ENCODE assay signal across 9 cellular contexts in genomic region chr15:90560229-90560771, GRCh38. TPM values are rescaled to one million over a fixed set of nuclear protein-coding genes. Genes with fewer than 3 reads are reported as not detected.
DNase-seq lines count a peak whose midpoint lies in the region; ATAC-seq and TF ChIP-seq lines count a peak whose summit lies in the region.
"Had no signal": no experiment of that assay in that cellular context is flagged by ENCODE, and none has a peak within 500 bp of the region (broad histone marks: within the 10 kb centered on the region; RNA-seq: fewer than 3 reads in every experiment).

No MANE protein-coding gene starts in this region.

- H3K27me3 ChIP-seq in adrenal gland: no peaks in the 10 kb centered on the region
- no peaks in the 10 kb centered on the region for H3K27me3 ChIP-seq in left ventricle myocardium inferior (ENCODE audit: low read depth)
- no peaks in the 10 kb centered on the region for H3K27me3 ChIP-seq in skeletal muscle satellite cell (ENCODE audit: control insufficient read depth, insufficient read depth, low read length)

- no peak for TF ChIP-seq CTCF in adrenal gland (IDR thresholded peaks at IDR 0.05)
- no peak for TF ChIP-seq CTCF in left ventricle myocardium inferior (IDR thresholded peaks at IDR 0.05; ENCODE audit: borderline replicate concordance)

- DNase-seq in ELR (ENCODE audit: low read depth) (peak; percentile 90), adrenal gland (peak; percentile 50 to 91 (median 84)), left ventricle myocardium inferior (peak; percentile 57), HuH-7.5 (ENCODE audit: low spot score) (no peak), NCI-H1105 treated with DMSO at 0.1 percent for 48 hours (lab: John Stamatoyannopoulos, UW) (no peak)

- H3K9me3 ChIP-seq in adrenal gland (replicated peaks in 1 of 3) (no peaks in the 10 kb centered on the region), left ventricle myocardium inferior (replicated peaks) (no peaks in the 10 kb centered on the region), skeletal muscle satellite cell (replicated peaks; ENCODE audit: low read length) (no peaks in the 10 kb centered on the region)

- peak in 1 of 2 donors; percentile 73 for TF ChIP-seq POLR2A in adrenal gland (IDR thresholded peaks at IDR 0.05)

- H3K4me3 ChIP-seq in adrenal gland (no peak overlapping the region), left ventricle myocardium inferior (peak overlapping the region; percentile 13), skeletal muscle satellite cell (ENCODE audit: low read length) (no peak overlapping the region)

- H3K4me1 ChIP-seq in adrenal gland (replicated peaks in 1 of 2) (peaks cover 64 to 85% of the 10 kb centered on the region in 2 donors), left ventricle myocardium inferior (peaks cover 97% of the 10 kb centered on the region), skeletal muscle satellite cell (ENCODE audit: control insufficient read depth, insufficient read depth, low read length) (peaks cover 48% of the 10 kb centered on the region)

- H3K36me3 ChIP-seq in adrenal gland (replicated peaks in 1 of 2) (no peaks in the 10 kb centered on the region), left ventricle myocardium inferior (no peaks in the 10 kb centered on the region), skeletal muscle satellite cell (ENCODE audit: insufficient read depth, low read length) (no peaks in the 10 kb centered on the region)

- H3K4me2 ChIP-seq in skeletal muscle satellite cell (ENCODE audit: low read length): peak overlapping the region; percentile 53

- 22 to 44% (median 30%) methylated on average over 6 to 7 of the region's 7 CpGs for WGBS in adrenal gland, 4 donors

- H3K9ac ChIP-seq in skeletal muscle satellite cell (ENCODE audit: low read depth, low read length): peak overlapping the region; percentile 51

- intact Hi-C loops in adrenal gland (cut with DNase I) (no loop called here), left ventricle myocardium inferior (cut with micrococcal nuclease) (no loop called here)

- ATAC-seq in HG03139 (IDR thresholded peaks at IDR 0.05; ENCODE audit: unreplicated experiment) (no peak), HG03457 (IDR thresholded peaks at IDR 0.05; ENCODE audit: unreplicated experiment) (no peak)
- ATAC-seq: stimulated activated effector memory CD8-positive, alpha-beta T cell treated with anti-CD3 and anti-CD28 coated beads, Interleukin-12 subunit alpha, Interleukin-12 subunit beta, amount 100 ng/mL, for 72 hours had no signal

- H3K27ac ChIP-seq in adrenal gland (peak overlapping the region; percentile 47 to 92 (median 83)), left ventricle myocardium inferior (replicated peaks) (peak overlapping the region; percentile 93)

RNA-seq across cellular contexts. Expression of gene CRTC3, which starts 30.6 kb away (rescaled TPM):
- total RNA-seq in adrenal gland: 10 to 100 TPM; 24.1 to 46.7 (median 37.3) TPM
- 10 to 100 TPM; 11.5 to 20.9 (median 19.7) TPM for polyA plus RNA-seq in adrenal gland
- total RNA-seq in left ventricle myocardium inferior: 24.1 TPM
- total RNA-seq in skeletal muscle satellite cell (2012; rRNA removed): 10.9 and 11.6 TPM in 2 replicates

Comparison
In these comparisons a context has a peak if more than half of its experiments do, and no peak if none do; other contexts are left out.
1. DNase-seq: peak in ELR (single experiment), adrenal gland (7 of 7) and left ventricle myocardium inferior (single experiment); none in HuH-7.5 (single experiment) and NCI-H1105 treated with DMSO at 0.1 percent for 48 hours (single experiment).